In genomic region chr19:13951799-13952153, GRCh38 we compare ENCODE assay signal across 9 cellular contexts. TPM values are rescaled to one million over a fixed set of nuclear protein-coding genes. Genes with fewer than 3 reads are reported as not detected.
A peak's percentile ranks its signal among the peaks of the same experiment; 100 is the strongest.
DNase-seq lines count a peak whose midpoint lies in the region; ATAC-seq and TF ChIP-seq lines count a peak whose summit lies in the region.
"Had no signal": no experiment of that assay in that cellular context is flagged by ENCODE, and none has a peak within 500 bp of the region (broad histone marks: within the 10 kb centered on the region; RNA-seq: fewer than 3 reads in every experiment).

No MANE protein-coding gene starts in this region.

- H3K27me3 ChIP-seq in Loucy (ENCODE audit: insufficient read depth, low read length, poor library complexity, severe bottlenecking): no peaks in the 10 kb centered on the region

- TF ChIP-seq CTCF in Loucy (conservative IDR thresholded peaks at IDR 0.05; ENCODE audit: low read length) (no peak), endothelial cell (IDR thresholded peaks at IDR 0.05; ENCODE audit: unreplicated experiment) (no peak)

- no peaks in the 10 kb centered on the region for H3F3A ChIP-seq in Loucy (ENCODE audit: low read depth)

- DNase-seq in endothelial cell (ENCODE audit: low spot score) (no peak), skeletal muscle cell (ENCODE audit: low read depth) (no peak), AG08396 (ENCODE audit: low spot score) (no peak), superior temporal gyrus (ENCODE audit: extremely low spot score) (no peak)
- DNase-seq in activated CD4-positive, alpha-beta T cell treated with anti-CD3 and anti-CD28 coated beads, Interleukin-2, amount 50 U/mL, for 48 hours: no peak

- H3K4me2 ChIP-seq in Loucy (ENCODE audit: low read depth, low read length, poor library complexity, severe bottlenecking): peak overlapping the region; percentile 59

- no peak overlapping the region for H3K9ac ChIP-seq in Loucy (ENCODE audit: low read depth, low read length, poor library complexity, severe bottlenecking)

- ATAC-seq in GM19043 (IDR thresholded peaks at IDR 0.05; ENCODE audit: low read depth, unreplicated experiment) (peak; percentile 2), HG03135 (IDR thresholded peaks at IDR 0.05; ENCODE audit: unreplicated experiment) (no peak)

- peak overlapping the region; percentile 89 for H3K4me3 Mint-ChIP-seq in endothelial cell (ENCODE audit: unreplicated experiment)

- H3K79me2 ChIP-seq in Loucy (ENCODE audit: insufficient read depth, low read length): peaks cover 44% of the 10 kb centered on the region

- H3K27me3 Mint-ChIP-seq in endothelial cell (ENCODE audit: unreplicated experiment): peaks cover 9% of the 10 kb centered on the region

- no peaks in the 10 kb centered on the region for H3K9me3 ChIP-seq in Loucy (ENCODE audit: insufficient read depth, low read depth, low read length)

- H3K9me3 Mint-ChIP-seq in endothelial cell (ENCODE audit: unreplicated experiment): no peaks in the 10 kb centered on the region

- H3K4me3 ChIP-seq in Loucy (ENCODE audit: low read length, poor library complexity, severe bottlenecking): peak overlapping the region; percentile 93
- peak overlapping the region; percentile 53 for H3K4me3 ChIP-seq in skeletal muscle cell (ENCODE audit: low read depth, low read length)

- H4K20me1 ChIP-seq in Loucy (ENCODE audit: insufficient read depth, low read length, poor library complexity, severe bottlenecking): peaks cover 19% of the 10 kb centered on the region

- no peaks in the 10 kb centered on the region for H3K9me2 ChIP-seq in Loucy (replicated peaks; ENCODE audit: low read depth, low read length)

- H2AFZ ChIP-seq in Loucy (ENCODE audit: low read length): peak overlapping the region; percentile 71

- no peaks in the 10 kb centered on the region for H3K36me3 Mint-ChIP-seq in endothelial cell (ENCODE audit: low read depth, unreplicated experiment)

- peak overlapping the region; percentile 85 for H3K27ac Mint-ChIP-seq in endothelial cell (ENCODE audit: unreplicated experiment)

- H3K4me1 ChIP-seq in Loucy (ENCODE audit: insufficient read depth, low read length, poor library complexity, severe bottlenecking): peaks cover 10% of the 10 kb centered on the region

- H3K4me1 Mint-ChIP-seq in endothelial cell (ENCODE audit: unreplicated experiment): peaks cover 5% of the 10 kb centered on the region

- peaks cover 17% of the 10 kb centered on the region; the same call in 1 of the 2 replicates for H3K36me3 ChIP-seq in Loucy (ENCODE audit: insufficient read depth, low read length)

RNA-seq across cellular contexts. Expression of gene DCAF15, which starts 0.5 kb away (rescaled TPM):
- total RNA-seq in endothelial cell (ENCODE audit: unreplicated experiment): 53.0 TPM

RNA-seq across cellular contexts. Expression of gene PODNL1, which starts 13.6 kb away (rescaled TPM):
- total RNA-seq in endothelial cell (ENCODE audit: unreplicated experiment): not detected
- total RNA-seq: T-helper 2 cell treated with Interferon-gamma antibody and Interleukin-4, amounts not matched to agents 100 ng/mL and 5 ng/mL, for 36 hours had no signal

RNA-seq across cellular contexts. Expression of gene CC2D1A, which starts 45.8 kb away (rescaled TPM):
- total RNA-seq in endothelial cell (ENCODE audit: unreplicated experiment): 17.1 TPM

RNA-seq across cellular contexts. Expression of gene BRME1, which starts 45.9 kb away (rescaled TPM):
- total RNA-seq in endothelial cell (ENCODE audit: unreplicated experiment): 3.4 TPM

RNA-seq across cellular contexts. Expression of gene RFX1, which starts 54.3 kb away (rescaled TPM):
- 16.2 TPM for total RNA-seq in endothelial cell (ENCODE audit: unreplicated experiment)
